Comparison of ENCODE assay signal across 8 cellular contexts in genomic region chr9:95048225-95049087, GRCh38.
A peak's percentile ranks its signal among the peaks of the same experiment; 100 is the strongest.
DNase-seq lines count a peak whose midpoint lies in the region; ATAC-seq and TF ChIP-seq lines count a peak whose summit lies in the region.

No MANE protein-coding gene starts in this region.

- H3K4me1 Mint-ChIP-seq in H9, result peaks cover 33 to 41% of the 10 kb centered on the region in 2 experiments

- H3K27ac Mint-ChIP-seq in H9, result no peak overlapping the region

- peak overlapping the region; percentile 93 for H3K4me2 ChIP-seq in H9 (ENCODE audit: insufficient read depth, insufficient read length, low read length)

- H3K9ac ChIP-seq in H9 (ENCODE audit: extremely low read depth, insufficient read length, low read length), result peak overlapping the region; percentile 10

- H3K56ac ChIP-seq in H9 (ENCODE audit: insufficient read length, low read depth, low read length), result no peak overlapping the region

- no peak overlapping the region for H3K27ac ChIP-seq in H9 (ENCODE audit: insufficient read length, low read depth, low read length)
- peak overlapping the region; percentile 84 for H3K27ac ChIP-seq in cingulate gyrus (ENCODE audit: low read depth, low read length)
- H3K27ac ChIP-seq in right lobe of liver, result peak overlapping the region; percentile 64 to 74 (median 64)

- H3K27me3 ChIP-seq in H9 (ENCODE audit: insufficient read depth, low read length) (no peaks in the 10 kb centered on the region), right lobe of liver (no peaks in the 10 kb centered on the region)

- peak overlapping the region; percentile 67 for H2AFZ ChIP-seq in H9 (ENCODE audit: low read length)

- TF ChIP-seq CTCF in H9 (conservative IDR thresholded peaks at IDR 0.05), result no peak
- no peak for TF ChIP-seq CTCF in right lobe of liver (IDR thresholded peaks at IDR 0.05)

- peaks cover 0 to 21% (median 4%) of the 10 kb centered on the region in 4 donors for H3K36me3 ChIP-seq in right lobe of liver

- H3K4me3 Mint-ChIP-seq in H9, result peak overlapping the region; percentile 61 to 83

- no peak overlapping the region for H4K8ac ChIP-seq in H9 (replicated peaks; ENCODE audit: insufficient read length, low read depth, low read length)

- no peak overlapping the region for H2AK5ac ChIP-seq in H9 (ENCODE audit: insufficient read length, low read length)

- H4K5ac ChIP-seq in H9 (ENCODE audit: insufficient read length, low read depth, low read length), result no peak overlapping the region

- H4K20me1 ChIP-seq in H9 (ENCODE audit: control insufficient read depth, insufficient read depth, insufficient read length), result no peaks in the 10 kb centered on the region

- H3K4me1 ChIP-seq in H9 (ENCODE audit: insufficient read depth, low read length), result peaks cover 2% of the 10 kb centered on the region; the same call in 1 of the 2 replicates
- H3K4me1 ChIP-seq in right lobe of liver, result peaks cover 0 to 48% (median 9%) of the 10 kb centered on the region in 4 donors

- no peaks in the 10 kb centered on the region for H3K36me3 Mint-ChIP-seq in H9 (ENCODE audit: insufficient read depth in 1 of 3, low read depth in 3 of 3)

- WGBS in H9 (ENCODE audit: extremely low coverage, insufficient read length, low lambda C conversion rate), result no CpG with 5 or more reads among the region's 58 CpGs
- WGBS in right lobe of liver (ENCODE audit: insufficient coverage, low coverage, low lambda C conversion rate, missing lambda C conversion rate), result 0% methylated on average over 21 of the region's 58 CpGs

- no peak overlapping the region for H2BK15ac ChIP-seq in H9 (ENCODE audit: low read depth, low read length)

- H3K23ac ChIP-seq in H9 (ENCODE audit: insufficient read length, low read depth, low read length), result no peak overlapping the region

- no peak overlapping the region for H3K14ac ChIP-seq in H9 (ENCODE audit: insufficient read depth, low read length)

- H3K79me2 ChIP-seq in H9 (ENCODE audit: insufficient read depth, low read length), result no peaks in the 10 kb centered on the region

- peaks cover 5% of the 10 kb centered on the region for H3K23me2 ChIP-seq in H9 (ENCODE audit: insufficient read length, low read depth, low read length, poor library complexity, severe bottlenecking)

- peak; percentile 51 for TF ChIP-seq POLR2A in right lobe of liver (IDR thresholded peaks at IDR 0.05)

- no peaks in the 10 kb centered on the region for H3K9me3 Mint-ChIP-seq in H9

- H3K4ac ChIP-seq in H9 (ENCODE audit: low read depth, low read length), result no peak overlapping the region

- peak; percentile 81 to 85 for ATAC-seq in activated CD4-positive, CD25-positive, alpha-beta regulatory T cell treated with anti-CD3 and anti-CD28 coated beads, Interleukin-2, amount 50 U/mL, for 24 hours
- peak; percentile 81 to 95 (median 88) for ATAC-seq in right lobe of liver

- peak; percentile 40 for DNase-seq in DMS79 treated with DMSO at 0.1 percent for 48 hours (lab: John Stamatoyannopoulos, UW)
- peak; percentile 79 for DNase-seq in H9
- DNase-seq in NCI-H128 (lab: John Stamatoyannopoulos, UW; ENCODE audit: unreplicated experiment), result peak; percentile 45
- peak; percentile 79 to 82 (median 80) for DNase-seq in right lobe of liver
- peak; percentile 27 for DNase-seq in stimulated activated CD8-positive, alpha-beta memory T cell treated with anti-CD3 and anti-CD28 coated beads, Interleukin-12 subunit alpha, Interleukin-12 subunit beta, amount 100 ng/mL, for 1 hour (ENCODE audit: low read depth)
- no peak for DNase-seq in KG1 (lab: John Stamatoyannopoulos, UW)

- H3K27me3 Mint-ChIP-seq in H9 (ENCODE audit: low read depth), result peaks cover 40% of the 10 kb centered on the region

- peak overlapping the region; percentile 38 to 49 (median 42) for H3K4me3 ChIP-seq in right lobe of liver

- no peak overlapping the region for H2BK120ac ChIP-seq in H9 (ENCODE audit: low read depth, low read length, poor library complexity, severe bottlenecking)

- H2BK20ac ChIP-seq in H9 (ENCODE audit: low read depth, low read length, poor library complexity, severe bottlenecking), result no peak overlapping the region

- H3K79me1 ChIP-seq in H9 (ENCODE audit: insufficient read depth, low read depth, low read length, poor library complexity, severe bottlenecking), result no peaks in the 10 kb centered on the region

- intact Hi-C loops in right lobe of liver (cut with DNase I), result no loop called here

- no peak overlapping the region for H2BK12ac ChIP-seq in H9 (ENCODE audit: insufficient read length, low read depth, low read length)

- H4K91ac ChIP-seq in H9 (ENCODE audit: insufficient read length, low read depth, low read length), result no peak overlapping the region

- H3K9me3 ChIP-seq in H9 (ENCODE audit: control insufficient read depth, low read depth, low read length), result no peaks in the 10 kb centered on the region
- no peaks in the 10 kb centered on the region for H3K9me3 ChIP-seq in right lobe of liver

- no peak overlapping the region for H3T11ph ChIP-seq in H9 (ENCODE audit: low read length)

- H3K18ac ChIP-seq in H9 (ENCODE audit: insufficient read length, low read depth, low read length), result no peak overlapping the region

- H2BK5ac ChIP-seq in H9 (ENCODE audit: insufficient read length, low read length), result no peak overlapping the region
